Comparison of ENCODE assay signal across 8 cellular contexts in the genomic region with DNA sequence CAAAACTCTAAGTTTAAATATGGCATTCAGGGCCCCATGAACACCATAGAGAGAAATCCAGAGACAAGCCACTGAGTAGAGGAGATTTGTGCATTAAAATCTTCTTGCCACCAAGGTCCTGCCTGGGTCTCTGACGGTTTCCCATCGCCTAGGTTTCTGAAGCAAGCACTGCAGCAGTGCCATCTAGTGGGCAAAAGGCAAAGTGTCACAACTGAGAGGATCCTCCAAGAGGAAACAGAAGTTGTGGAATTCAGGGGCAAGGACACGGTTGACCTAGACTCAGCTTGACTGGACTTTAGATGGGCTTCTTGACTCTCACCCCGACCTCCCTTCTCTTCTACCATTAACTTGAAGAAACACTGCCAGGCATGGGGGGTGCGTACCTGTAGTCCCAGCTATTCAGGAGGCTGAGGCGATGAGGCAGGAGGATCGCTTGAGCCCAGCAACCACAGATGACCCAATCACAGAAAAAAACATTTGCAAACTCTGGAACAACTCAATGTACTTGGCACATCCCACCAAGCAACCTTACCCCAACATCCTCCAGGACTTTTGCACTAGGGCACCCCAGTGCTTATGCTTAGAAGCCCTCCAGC.
DNase-seq lines count a peak whose midpoint lies in the region; ATAC-seq, FAIRE-seq and TF ChIP-seq lines count a peak whose summit lies in the region.

No MANE protein-coding gene starts in this region.

- H3K27ac ChIP-seq in vagina: no peak overlapping the region

- no peaks in the 10 kb centered on the region for H3K9me3 ChIP-seq in vagina

- H3K4me3 ChIP-seq in fibroblast of the aortic adventitia (ENCODE audit: low read depth, low read length) (no peak overlapping the region), vagina (no peak overlapping the region)

- no peaks in the 10 kb centered on the region for H3K4me1 Mint-ChIP-seq in activated CD8-positive, alpha-beta memory T cell treated with anti-CD3 and anti-CD28 coated beads, Interleukin-2, amount 10 ng/mL, durations not matched to agents 7 days and 5 days
- peaks cover 22% of the 10 kb centered on the region for H3K4me1 Mint-ChIP-seq in neural crest cell

- H3K4me3 Mint-ChIP-seq in activated CD8-positive, alpha-beta memory T cell treated with anti-CD3 and anti-CD28 coated beads, Interleukin-2, amount 10 ng/mL, durations not matched to agents 7 days and 5 days: no peak overlapping the region
- no peak overlapping the region for H3K4me3 Mint-ChIP-seq in neural crest cell

- H3K36me3 ChIP-seq in vagina: no peaks in the 10 kb centered on the region

- no peaks in the 10 kb centered on the region for H3K27me3 ChIP-seq in vagina

- H3K4me1 ChIP-seq in vagina: no peaks in the 10 kb centered on the region

- DNase-seq in D341Med (ENCODE audit: low spot score) (peak; percentile 74), H54 (ENCODE audit: insufficient read length, low spot score) (peak; percentile 36), NCI-H345 (lab: John Stamatoyannopoulos, UW) (peak; percentile 32), fibroblast of the aortic adventitia (ENCODE audit: low read depth) (peak; percentile 57), neural crest cell (ENCODE audit: low read depth, low spot score) (peak; percentile 82), vagina (ENCODE audit: extremely low spot score in 2 of 2) (peak in 1 of 2 donors; percentile 58)
- DNase-seq in activated CD8-positive, alpha-beta memory T cell treated with anti-CD3 and anti-CD28 coated beads, Interleukin-2, amount 10 ng/mL, durations not matched to agents 7 days and 5 days: peak; percentile 45

- intact Hi-C loops in vagina (cut with DNase I): loop anchor here (10.0 kb wide), 2 partner anchors 881 to 911 kb away; no protein-coding TSS in a partner anchor

- CTCF ChIA-PET in activated CD8-positive, alpha-beta memory T cell treated with anti-CD3 and anti-CD28 coated beads, Interleukin-2, amount 10 ng/mL, durations not matched to agents 7 days and 5 days (lab: Charles Lee): interaction anchor here (1.1 to 1.9 kb wide), 3 partner anchors 11 to 906 kb away, joined by 3 to 9 read pairs (median 5); no protein-coding TSS in a partner anchor

- TF ChIP-seq CTCF in fibroblast of the aortic adventitia (IDR thresholded peaks at IDR 0.05; ENCODE audit: insufficient read depth, low read length) (peak; percentile 93), neural crest cell (conservative IDR thresholded peaks at IDR 0.05) (peak; percentile 90), vagina (IDR thresholded peaks at IDR 0.05) (peak; percentile 64 to 78 (median 74))

- no peak overlapping the region for H3K27ac Mint-ChIP-seq in activated CD8-positive, alpha-beta memory T cell treated with anti-CD3 and anti-CD28 coated beads, Interleukin-2, amount 10 ng/mL, durations not matched to agents 7 days and 5 days
- no peak overlapping the region for H3K27ac Mint-ChIP-seq in neural crest cell (ENCODE audit: unreplicated experiment)

- no peaks in the 10 kb centered on the region for H3K27me3 Mint-ChIP-seq in activated CD8-positive, alpha-beta memory T cell treated with anti-CD3 and anti-CD28 coated beads, Interleukin-2, amount 10 ng/mL, durations not matched to agents 7 days and 5 days
- H3K27me3 Mint-ChIP-seq in neural crest cell (ENCODE audit: low read depth): peaks cover 22% of the 10 kb centered on the region

- H3K9me3 Mint-ChIP-seq in activated CD8-positive, alpha-beta memory T cell treated with anti-CD3 and anti-CD28 coated beads, Interleukin-2, amount 10 ng/mL, durations not matched to agents 7 days and 5 days (ENCODE audit: low read depth): no peaks in the 10 kb centered on the region
- H3K9me3 Mint-ChIP-seq in neural crest cell: no peaks in the 10 kb centered on the region

- no peak for ATAC-seq in activated CD8-positive, alpha-beta memory T cell treated with anti-CD3 and anti-CD28 coated beads, Interleukin-2, amount 10 ng/mL, durations not matched to agents 7 days and 5 days
- ATAC-seq in HG02642 (IDR thresholded peaks at IDR 0.05; ENCODE audit: poor library complexity, unreplicated experiment): no peak

- TF ChIP-seq POLR2A in H54 (IDR thresholded peaks at IDR 0.05; ENCODE audit: low read depth, low read length) (no peak), vagina (IDR thresholded peaks at IDR 0.05) (no peak)

- no peaks in the 10 kb centered on the region for H3K36me3 Mint-ChIP-seq in activated CD8-positive, alpha-beta memory T cell treated with anti-CD3 and anti-CD28 coated beads, Interleukin-2, amount 10 ng/mL, durations not matched to agents 7 days and 5 days
- H3K36me3 Mint-ChIP-seq in neural crest cell (ENCODE audit: low read depth): peaks cover 2% of the 10 kb centered on the region

- no peak for FAIRE-seq in H54 (lab: Jason Lieb, UNC)
